In the genomic region with DNA sequence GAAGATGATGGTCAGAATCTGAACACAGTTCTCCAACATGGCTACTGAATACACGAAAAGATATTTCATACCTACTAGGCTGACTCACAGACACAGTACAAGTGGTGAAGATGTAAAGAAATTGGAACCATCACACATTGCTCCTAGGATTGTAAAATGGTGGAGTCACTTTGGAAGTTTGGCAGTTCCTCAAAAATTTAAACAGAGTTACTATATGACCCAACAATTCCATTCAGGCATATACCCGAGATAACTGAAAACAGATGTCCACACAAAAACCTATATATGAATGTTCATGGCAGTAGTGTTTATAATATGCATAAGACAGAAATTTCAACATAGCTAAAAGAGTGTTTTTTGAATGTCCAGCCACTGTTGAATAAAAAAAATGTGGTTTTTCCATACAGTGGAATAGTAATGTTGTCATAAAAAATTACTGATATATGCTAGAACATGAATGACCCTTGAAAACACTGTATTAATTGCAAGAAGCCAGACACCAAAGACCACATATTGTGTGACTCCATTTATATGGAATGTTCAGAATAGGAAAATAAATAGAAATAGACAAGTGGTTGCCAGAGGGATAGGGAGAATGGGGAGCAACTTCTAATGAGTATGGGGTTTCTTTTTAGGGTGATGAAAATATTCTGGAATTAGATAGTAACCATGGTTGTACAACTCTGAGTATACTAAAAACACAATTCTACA, we compare ENCODE assay signal across 21 cellular contexts.
A peak's percentile ranks its signal among the peaks of the same experiment; 100 is the strongest.
DNase-seq lines count a peak whose midpoint lies in the region; ATAC-seq and TF ChIP-seq lines count a peak whose summit lies in the region.
"Had no signal": no experiment of that assay in that cellular context is flagged by ENCODE, and none has a peak within 500 bp of the region (broad histone marks: within the 10 kb centered on the region; RNA-seq: fewer than 3 reads in every experiment).

No MANE protein-coding gene starts in this region.

- H3K4me1 ChIP-seq in mesenchymal stem cell (ENCODE audit: control insufficient read depth, insufficient read depth, low read depth, low read length), result peaks cover 2% of the 10 kb centered on the region
- H3K4me1 ChIP-seq: upper lobe of left lung had no signal

- H4K8ac ChIP-seq in mesenchymal stem cell (ENCODE audit: low read length), result no peak overlapping the region

- H4K91ac ChIP-seq in mesenchymal stem cell (ENCODE audit: low read length), result no peak overlapping the region

- H3K36me3 ChIP-seq in SK-N-MC (ENCODE audit: insufficient read depth, low read length) (peaks cover 47% of the 10 kb centered on the region), mesenchymal stem cell (ENCODE audit: control insufficient read depth in 1 of 2, insufficient read depth in 2 of 2, low read depth in 1 of 2, low read length in 2 of 2) (peaks cover 12 to 62% of the 10 kb centered on the region in 2 experiments)

- no peak overlapping the region for H2BK15ac ChIP-seq in mesenchymal stem cell (ENCODE audit: low read depth, poor library complexity, severe bottlenecking)

- H3K4ac ChIP-seq in mesenchymal stem cell (ENCODE audit: low read depth in 1 of 2, low read length in 2 of 2), result no peak overlapping the region

- peaks cover 5% of the 10 kb centered on the region for H3K79me1 ChIP-seq in mesenchymal stem cell (replicated peaks; ENCODE audit: low read length, poor library complexity, severe bottlenecking)

- H3K9ac ChIP-seq in SK-N-MC (ENCODE audit: insufficient read length) (no peak overlapping the region), mesenchymal stem cell (ENCODE audit: low read length) (no peak overlapping the region)

- WGBS in mesenchymal stem cell, result no CpG with 5 or more reads among the region's 2 CpGs

- TF ChIP-seq CTCF in choroid plexus epithelial cell (conservative IDR thresholded peaks at IDR 0.05; ENCODE audit: low read depth, low read length), result no peak

- peak; percentile 88 for DNase-seq in EH (ENCODE audit: low read depth)
- DNase-seq in SK-N-MC (ENCODE audit: low read depth, low spot score), result peak; percentile 42
- DNase-seq in choroid plexus epithelial cell (ENCODE audit: low read depth), result peak; percentile 28
- peak; percentile 25 for DNase-seq in mesenchymal stem cell
- no peak for DNase-seq in activated CD4-positive, alpha-beta T cell treated with anti-CD3 and anti-CD28 coated beads for 1 hour
- no peak for DNase-seq in NCI-H2081 treated with DMSO at 0.1 percent for 48 hours (lab: John Stamatoyannopoulos, UW)
- no peak for DNase-seq in stimulated activated CD4-positive, alpha-beta T cell treated with anti-CD3 and anti-CD28 coated beads, Interleukin-4, amount 100 ng/mL, for 4 hours
- DNase-seq: activated CD4-positive, alpha-beta T cell treated with anti-CD3 and anti-CD28 coated beads for 4 hours; activated CD8-positive, alpha-beta memory T cell treated with anti-CD3 and anti-CD28 coated beads, Interleukin-2, amount 10 ng/mL, durations not matched to agents 7 days and 5 days; activated naive CD8-positive, alpha-beta T cell treated with anti-CD3 and anti-CD28 coated beads, Interleukin-2, amount 50 U/mL, for 24 hours; AML-193; caudate nucleus; DMS79; heart left ventricle; immature natural killer cell; NCI-H1417; NCI-H510A treated with DMSO at 0.1 percent for 48 hours; stimulated activated CD4-positive, alpha-beta T cell treated with anti-CD3 and anti-CD28 coated beads, Interleukin-12 subunit alpha, Interleukin-12 subunit beta, amount 100 ng/mL, for 4 hours; upper lobe of left lung had no signal

- no peak overlapping the region for H3K23ac ChIP-seq in mesenchymal stem cell (ENCODE audit: low read length in 2 of 2)

- no peak overlapping the region; the same call in 1 of the 2 replicates for H3K4me3 ChIP-seq in SK-N-MC
- no peak overlapping the region for H3K4me3 ChIP-seq in choroid plexus epithelial cell (ENCODE audit: low read depth, low read length)
- H3K4me3 ChIP-seq in mesenchymal stem cell (ENCODE audit: insufficient read depth in 1 of 2, low read depth in 1 of 2, low read length in 2 of 2), result no peak overlapping the region
- H3K4me3 ChIP-seq: heart left ventricle, upper lobe of left lung had no signal

- no peak for ATAC-seq in GM19395 (IDR thresholded peaks at IDR 0.05; ENCODE audit: unreplicated experiment)
- ATAC-seq: activated CD8-positive, alpha-beta memory T cell treated with anti-CD3 and anti-CD28 coated beads, Interleukin-2, amount 10 ng/mL, durations not matched to agents 7 days and 5 days; activated naive CD8-positive, alpha-beta T cell treated with anti-CD3 and anti-CD28 coated beads, Interleukin-2, amount 50 U/mL, for 24 hours; activated T-helper 17 cell treated with anti-CD3 and anti-CD28 coated beads, Interleukin-2, amount 50 U/mL, for 72 hours; heart left ventricle had no signal

- H3K18ac ChIP-seq in mesenchymal stem cell (ENCODE audit: low read depth in 1 of 2, low read length in 2 of 2), result no peak overlapping the region

- H2BK120ac ChIP-seq in mesenchymal stem cell (ENCODE audit: low read depth, low read length), result no peak overlapping the region

- no peak overlapping the region for H2BK12ac ChIP-seq in mesenchymal stem cell (ENCODE audit: low read length in 2 of 2)

- H3K9me3 ChIP-seq in SK-N-MC (ENCODE audit: low read depth, low read length) (no peaks in the 10 kb centered on the region), mesenchymal stem cell (ENCODE audit: control insufficient read depth, low read length) (no peaks in the 10 kb centered on the region)
- H3K9me3 ChIP-seq: heart left ventricle, upper lobe of left lung had no signal

- H2AK5ac ChIP-seq in mesenchymal stem cell (ENCODE audit: low read length, severe bottlenecking), result no peak overlapping the region

- no peak overlapping the region for H3K4me2 ChIP-seq in mesenchymal stem cell (ENCODE audit: low read length, poor library complexity, severe bottlenecking)

- peak overlapping the region; percentile 91 for H3K27ac ChIP-seq in SK-N-MC
- H3K27ac ChIP-seq in mesenchymal stem cell (ENCODE audit: low read length, poor library complexity, severe bottlenecking), result no peak overlapping the region
- H3K27ac ChIP-seq: heart left ventricle, upper lobe of left lung had no signal

- H3K27me3 ChIP-seq in mesenchymal stem cell (ENCODE audit: control insufficient read depth in 1 of 2, insufficient read depth in 1 of 2, low read length in 2 of 2), result no peaks in the 10 kb centered on the region
- H3K27me3 ChIP-seq: heart left ventricle, upper lobe of left lung had no signal

- no peak overlapping the region for H3K14ac ChIP-seq in mesenchymal stem cell (ENCODE audit: low read length in 2 of 2)

- no peak overlapping the region for H2AFZ ChIP-seq in mesenchymal stem cell (ENCODE audit: low read depth, low read length)

- no peak overlapping the region for H2BK5ac ChIP-seq in mesenchymal stem cell (ENCODE audit: low read depth, low read length, poor library complexity, severe bottlenecking)

Comparison
In these comparisons a context has a peak if more than half of its experiments do, and no peak if none do; other contexts are left out.
1. DNase-seq: peak in EH (single experiment), SK-N-MC (single experiment), choroid plexus epithelial cell (single experiment) and mesenchymal stem cell (single experiment); none in activated CD4-positive, alpha-beta T cell treated with anti-CD3 and anti-CD28 coated beads for 1 hour (single experiment), NCI-H2081 treated with DMSO at 0.1 percent for 48 hours (single experiment) and stimulated activated CD4-positive, alpha-beta T cell treated with anti-CD3 and anti-CD28 coated beads, Interleukin-4, amount 100 ng/mL, for 4 hours (0 of 2).